In the genomic region with DNA sequence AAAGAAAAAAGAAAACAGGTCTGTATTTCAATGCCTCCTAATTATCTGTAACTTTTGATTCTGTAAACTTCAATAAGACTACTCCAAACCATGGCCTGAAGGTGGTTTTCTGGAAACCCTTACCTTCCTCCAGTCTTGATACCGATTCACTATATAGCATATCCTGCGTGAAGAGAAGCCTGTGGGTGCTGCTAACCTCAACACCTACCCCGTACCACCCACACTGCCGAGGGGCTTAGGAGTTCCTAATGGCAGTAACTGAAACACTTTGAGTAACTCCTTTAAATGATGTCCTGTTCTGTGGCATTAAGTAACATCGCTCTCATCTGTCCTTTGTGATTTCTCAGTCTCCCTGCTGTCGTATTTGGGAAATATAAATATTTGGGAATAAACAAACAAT, we compare ENCODE assay signal across 16 cellular contexts.
A peak's percentile ranks its signal among the peaks of the same experiment; 100 is the strongest.
DNase-seq lines count a peak whose midpoint lies in the region; ATAC-seq and TF ChIP-seq lines count a peak whose summit lies in the region.
"Had no signal": no experiment of that assay in that cellular context is flagged by ENCODE, and none has a peak within 500 bp of the region (broad histone marks: within the 10 kb centered on the region; RNA-seq: fewer than 3 reads in every experiment).

No MANE protein-coding gene starts in this region.

- peaks cover 11% of the 10 kb centered on the region for H3K4me1 ChIP-seq in DND-41 (ENCODE audit: insufficient read depth, low read length)
- peaks cover 56% of the 10 kb centered on the region for H3K4me1 ChIP-seq in skeletal muscle satellite cell (ENCODE audit: control insufficient read depth, insufficient read depth, low read length)
- peaks cover 3% of the 10 kb centered on the region; the same call in 1 of the 2 replicates for H3K4me1 ChIP-seq in SJCRH30

- no peaks in the 10 kb centered on the region for H4K20me1 ChIP-seq in DND-41 (ENCODE audit: insufficient read depth, low read length)

- H3K79me2 ChIP-seq in DND-41 (ENCODE audit: insufficient read depth, low read length) = no peaks in the 10 kb centered on the region

- H3K4me2 ChIP-seq in DND-41 (ENCODE audit: insufficient read depth, low read length) (no peak overlapping the region), skeletal muscle satellite cell (ENCODE audit: low read length) (no peak overlapping the region)

- DNase-seq in DND-41 = no peak
- no peak for DNase-seq in RWPE1 (ENCODE audit: low spot score)
- DNase-seq in epithelial cell of prostate (ENCODE audit: low read depth, low spot score) = no peak
- no peak for DNase-seq in NCI-H2029 (lab: John Stamatoyannopoulos, UW)
- no peak for DNase-seq in SJCRH30
- DNase-seq in central memory CD4-positive, alpha-beta T cell = no peak
- no peak for DNase-seq in islet precursor cell
- DNase-seq: activated CD4-positive, alpha-beta T cell treated with anti-CD3 and anti-CD28 coated beads, Interleukin-2, amount 50 U/mL, for 1 hour; activated T-cell treated with anti-CD3 and anti-CD28 coated beads, Interleukin-2, amount 50 U/mL, for 4 hours; GDM1; NCI-H1930; NCI-H510A; retina had no signal

- CTCF ChIA-PET in RWPE1 (lab: Yijun Ruan, JAX) = no interaction called here

- no peaks in the 10 kb centered on the region for H3K9me3 ChIP-seq in DND-41 (ENCODE audit: insufficient read depth, low read length, severe bottlenecking)
- no peaks in the 10 kb centered on the region for H3K9me3 ChIP-seq in skeletal muscle satellite cell (replicated peaks; ENCODE audit: low read length)
- H3K9me3 ChIP-seq in SJCRH30 (replicated peaks) = no peaks in the 10 kb centered on the region
- H3K9me3 ChIP-seq: gastroesophageal sphincter, MG63 had no signal

- ATAC-seq in DND-41 (ENCODE audit: insufficient read depth, low read depth) = peak; percentile 56
- ATAC-seq: activated T-cell treated with anti-CD3 and anti-CD28 coated beads, Interleukin-2, amount 50 U/mL, for 4 hours; gastroesophageal sphincter had no signal

- POLR2A ChIA-PET in RWPE1 (lab: Yijun Ruan, JAX; ENCODE audit: low non-redundant PET) = no interaction called here

- H3K36me3 ChIP-seq in DND-41 (ENCODE audit: insufficient read depth, low read length) = no peaks in the 10 kb centered on the region
- H3K36me3 ChIP-seq in skeletal muscle satellite cell (ENCODE audit: insufficient read depth, low read length) = no peaks in the 10 kb centered on the region
- H3K36me3 ChIP-seq in SJCRH30 = no peaks in the 10 kb centered on the region
- H3K36me3 ChIP-seq: gastroesophageal sphincter, MG63 had no signal

- TF ChIP-seq CTCF in DND-41 (IDR thresholded peaks at IDR 0.05; ENCODE audit: borderline replicate concordance, extremely low read depth, low read length, poor library complexity, severe bottlenecking) = no peak
- TF ChIP-seq CTCF in RWPE1 (conservative IDR thresholded peaks at IDR 0.05; ENCODE audit: low read depth) = no peak

- H3K4me3 ChIP-seq in DND-41 (ENCODE audit: low read depth in 1 of 2, low read length in 2 of 2) = no peak overlapping the region
- no peak overlapping the region for H3K4me3 ChIP-seq in skeletal muscle satellite cell (ENCODE audit: low read length)
- no peak overlapping the region for H3K4me3 ChIP-seq in SJCRH30
- H3K4me3 ChIP-seq: gastroesophageal sphincter, MG63 had no signal

- H3K27me3 ChIP-seq in DND-41 (ENCODE audit: insufficient read depth, low read length, poor library complexity) (no peaks in the 10 kb centered on the region), skeletal muscle satellite cell (ENCODE audit: control insufficient read depth, insufficient read depth, low read length) (no peaks in the 10 kb centered on the region), SJCRH30 (no peaks in the 10 kb centered on the region)
- H3K27me3 ChIP-seq: gastroesophageal sphincter, MG63 had no signal

- no peak overlapping the region for H3K9ac ChIP-seq in DND-41 (ENCODE audit: low read depth, low read length)
- peak overlapping the region; percentile 14 for H3K9ac ChIP-seq in skeletal muscle satellite cell (ENCODE audit: low read depth, low read length)

- H3K27ac ChIP-seq in DND-41 (ENCODE audit: low read length) (no peak overlapping the region), RWPE1 (peak overlapping the region; percentile 96), epithelial cell of prostate (peak overlapping the region; percentile 79), SJCRH30 (no peak overlapping the region)
- H3K27ac ChIP-seq: gastroesophageal sphincter had no signal

- H2AFZ ChIP-seq in DND-41 (ENCODE audit: low read depth, low read length) = no peak overlapping the region

Comparison
In these comparisons a context has a peak if more than half of its experiments do, and no peak if none do; other contexts are left out.
1. H3K27ac ChIP-seq: peak in RWPE1 (single experiment) and epithelial cell of prostate (single experiment); none in DND-41 (single experiment) and SJCRH30 (single experiment).